8 cellular contexts compared by ENCODE assay signal in genomic region chr18:12308386-12309100, GRCh38. TPM values are rescaled to one million over a fixed set of nuclear protein-coding genes. Genes with fewer than 3 reads are reported as not detected.
DNase-seq lines count a peak whose midpoint lies in the region; ATAC-seq and TF ChIP-seq lines count a peak whose summit lies in the region.

No MANE protein-coding gene starts in this region.

- H3K27ac ChIP-seq in OCI-LY1 (ENCODE audit: low read depth, low read length, poor library complexity, severe bottlenecking) (no peak overlapping the region), brain microvascular endothelial cell (peak overlapping the region; percentile 99)

- H3K27me3 ChIP-seq in OCI-LY1 (ENCODE audit: insufficient read depth, low read length) (peaks cover 23% of the 10 kb centered on the region; the same call in 1 of the 2 replicates), brain microvascular endothelial cell (replicated peaks) (no peaks in the 10 kb centered on the region), skeletal muscle satellite cell (ENCODE audit: control insufficient read depth, insufficient read depth, low read length) (no peaks in the 10 kb centered on the region)

- H4K20me1 ChIP-seq in OCI-LY1 (ENCODE audit: insufficient read depth, low read length): no peaks in the 10 kb centered on the region

- H3K9me2 ChIP-seq in OCI-LY1 (ENCODE audit: low read depth, low read length): no peaks in the 10 kb centered on the region

- no peak overlapping the region for H3K4me3 ChIP-seq in OCI-LY1 (ENCODE audit: low read depth, low read length, poor library complexity, severe bottlenecking)
- H3K4me3 ChIP-seq in brain microvascular endothelial cell (ENCODE audit: low read depth, low read length): peak overlapping the region; percentile 87
- peak overlapping the region; percentile 92 for H3K4me3 ChIP-seq in skeletal muscle satellite cell (ENCODE audit: low read length)

- DNase-seq in AG09319 (ENCODE audit: extremely low read depth, low read depth) (peak; percentile 84), brain microvascular endothelial cell (peak; percentile 70), iPS-NIHi11 (ENCODE audit: low spot score) (peak; percentile 80), cerebellar nuclear complex (lab: John Stamatoyannopoulos, UW) (no peak)

- in situ Hi-C loops in brain microvascular endothelial cell (cut with HindIII; ENCODE audit: low pct_ligation_motif_present, low sequenced_read_pairs): no loop called here

- H3K4me2 ChIP-seq in OCI-LY1 (ENCODE audit: low read length) (peak overlapping the region; percentile 25; the same call in 1 of the 2 replicates), skeletal muscle satellite cell (ENCODE audit: low read length) (peak overlapping the region; percentile 95)

- ATAC-seq in GM18520 (IDR thresholded peaks at IDR 0.05; ENCODE audit: unreplicated experiment) (peak; percentile 46), HG03045 (IDR thresholded peaks at IDR 0.05; ENCODE audit: unreplicated experiment) (peak; percentile 56)

- H2AFZ ChIP-seq in OCI-LY1 (ENCODE audit: low read length): no peak overlapping the region

- H3K9me3 ChIP-seq in OCI-LY1 (ENCODE audit: low read length): peaks cover 11% of the 10 kb centered on the region
- H3K9me3 ChIP-seq in skeletal muscle satellite cell (replicated peaks; ENCODE audit: low read length): no peaks in the 10 kb centered on the region

- no peaks in the 10 kb centered on the region; the same call in 1 of the 2 replicates for H3K36me3 ChIP-seq in OCI-LY1 (ENCODE audit: insufficient read depth, low read length)
- peaks cover 51% of the 10 kb centered on the region for H3K36me3 ChIP-seq in brain microvascular endothelial cell (replicated peaks)
- peaks cover 43% of the 10 kb centered on the region for H3K36me3 ChIP-seq in skeletal muscle satellite cell (ENCODE audit: insufficient read depth, low read length)

- TF ChIP-seq CTCF in AG09319 (IDR thresholded peaks at IDR 0.05; ENCODE audit: low read depth, low read length) (no peak), OCI-LY1 (IDR thresholded peaks at IDR 0.05; ENCODE audit: low read length) (no peak), brain microvascular endothelial cell (IDR thresholded peaks at IDR 0.05; ENCODE audit: low read depth, low read length, missing control alignments) (no peak)

- no peaks in the 10 kb centered on the region for H3K79me2 ChIP-seq in OCI-LY1 (ENCODE audit: insufficient read depth, low read length)

- H3K9ac ChIP-seq in OCI-LY1 (ENCODE audit: low read length) (no peak overlapping the region), skeletal muscle satellite cell (ENCODE audit: low read depth, low read length) (peak overlapping the region; percentile 100)

- H3K4me1 ChIP-seq in OCI-LY1 (ENCODE audit: insufficient read depth, low read length, severe bottlenecking) (no peaks in the 10 kb centered on the region), skeletal muscle satellite cell (ENCODE audit: control insufficient read depth, insufficient read depth, low read length) (peaks cover 33% of the 10 kb centered on the region)

- H3F3A ChIP-seq in OCI-LY1 (ENCODE audit: insufficient read depth, low read length): no peaks in the 10 kb centered on the region

RNA-seq across cellular contexts. Expression of gene TUBB6, which starts 0.5 kb away (rescaled TPM):
- 661 and 1,104 TPM in 2 replicates for total RNA-seq in skeletal muscle satellite cell (2012; rRNA removed)

RNA-seq across cellular contexts. Expression of gene CIDEA, which starts 54.4 kb away (rescaled TPM):
- total RNA-seq in skeletal muscle satellite cell (2012; rRNA removed): 0.25 TPM in 1 of 2 replicates, not detected in the other

Comparison
In these comparisons a context has a peak if more than half of its experiments do, and no peak if none do; other contexts are left out.
1. DNase-seq: peak in AG09319 (single experiment), brain microvascular endothelial cell (single experiment) and iPS-NIHi11 (single experiment); none in cerebellar nuclear complex (0 of 2).